In genomic region chr3:134567605-134568004, GRCh38 we compare ENCODE assay signal across 27 cellular contexts.
DNase-seq lines count a peak whose midpoint lies in the region; ATAC-seq and TF ChIP-seq lines count a peak whose summit lies in the region.
"Had no signal": no experiment of that assay in that cellular context is flagged by ENCODE, and none has a peak within 500 bp of the region (broad histone marks: within the 10 kb centered on the region; RNA-seq: fewer than 3 reads in every experiment).

No MANE protein-coding gene starts in this region.

- no peak for TF ChIP-seq POLR2A in IMR-90 (IDR thresholded peaks at IDR 0.05; ENCODE audit: low read depth, low read length)

- H4K20me1 ChIP-seq in IMR-90 (ENCODE audit: insufficient read depth, low read length): no peaks in the 10 kb centered on the region

- in situ Hi-C loops in IMR-90 (cut with MboI; ENCODE audit: low sequenced_read_pairs): no loop called here

- H3K4me1 ChIP-seq in IMR-90 (ENCODE audit: control insufficient read depth, insufficient read depth, low read length) (no peaks in the 10 kb centered on the region; the same call in 1 of the 2 replicates), mesenchymal stem cell (ENCODE audit: control insufficient read depth, insufficient read depth, low read depth, low read length) (peaks cover 6% of the 10 kb centered on the region)
- H3K4me1 ChIP-seq: Peyer's patch, suprapubic skin, upper lobe of right lung had no signal

- H3K4me3 ChIP-seq in AG04450 (ENCODE audit: low read depth, low read length): no peak overlapping the region
- no peak overlapping the region for H3K4me3 ChIP-seq in IMR-90 (ENCODE audit: insufficient read depth, low read depth, low read length)
- no peak overlapping the region for H3K4me3 ChIP-seq in epithelial cell of proximal tubule (ENCODE audit: low read depth, low read length)
- no peak overlapping the region for H3K4me3 ChIP-seq in mesenchymal stem cell (ENCODE audit: insufficient read depth in 1 of 2, low read depth in 1 of 2, low read length in 2 of 2)
- H3K4me3 ChIP-seq: coronary artery, GM23338, lung, Peyer's patch, suprapubic skin, upper lobe of right lung had no signal

- H3K27ac ChIP-seq in AG04450 (ENCODE audit: low read depth, low read length): no peak overlapping the region
- H3K27ac ChIP-seq in IMR-90 (ENCODE audit: insufficient read depth, low read length): no peak overlapping the region
- H3K27ac ChIP-seq in mesenchymal stem cell (ENCODE audit: low read length, poor library complexity, severe bottlenecking): peak overlapping the region; percentile 46
- H3K27ac ChIP-seq: coronary artery, Peyer's patch, suprapubic skin, upper lobe of right lung, VCaP had no signal

- H3K9me3 ChIP-seq in AG04450 (ENCODE audit: control insufficient read depth, insufficient read depth, low read length) (no peaks in the 10 kb centered on the region; the same call in 1 of the 2 replicates), IMR-90 (ENCODE audit: control insufficient read depth, insufficient read depth, low read length) (no peaks in the 10 kb centered on the region), mesenchymal stem cell (ENCODE audit: control insufficient read depth, low read length) (no peaks in the 10 kb centered on the region)
- H3K9me3 ChIP-seq: upper lobe of right lung had no signal

- H3K23ac ChIP-seq in IMR-90 (ENCODE audit: low read depth, low read length) (no peak overlapping the region), mesenchymal stem cell (ENCODE audit: low read length in 2 of 2) (no peak overlapping the region)

- H4K91ac ChIP-seq in IMR-90 (ENCODE audit: insufficient read depth, low read depth, low read length) (no peak overlapping the region), mesenchymal stem cell (ENCODE audit: low read length) (no peak overlapping the region)

- intact Hi-C loops in IMR-90 (cut with micrococcal nuclease) (no loop called here), Right ventricle myocardium inferior (cut with DNase I) (no loop called here)

- CTCF ChIA-PET in AG04450 (lab: Charles Lee): interaction anchor here (1.4 kb wide), 1 partner anchor 227 kb away, joined by 3 read pairs; no protein-coding TSS in a partner anchor
- CTCF ChIA-PET in IMR-90 (lab: Yijun Ruan, JAX): no interaction called here

- DNase-seq in AG04450 (ENCODE audit: low read depth, low spot score) (peak; percentile 4), IMR-90 (peak; percentile 23), epithelial cell of proximal tubule (ENCODE audit: low read depth) (peak; percentile 75), mesenchymal stem cell (peak; percentile 35), NCI-H2227 treated with DMSO at 0.1 percent for 48 hours (lab: John Stamatoyannopoulos, UW) (no peak), Right ventricle myocardium inferior (ENCODE audit: missing footprints) (no peak)
- DNase-seq in activated CD4-positive, alpha-beta T cell treated with anti-CD3 and anti-CD28 coated beads, Interleukin-2, amount 50 U/mL, for 48 hours: no peak
- DNase-seq: 8988T; activated CD4-positive, alpha-beta T cell treated with anti-CD3 and anti-CD28 coated beads for 36 hours; activated T-cell treated with anti-CD3 and anti-CD28 coated beads for 4 hours; amniotic stem cell; effector CD8-positive, alpha-beta T cell; KG1; MM.1S; NCI-H2029 treated with DMSO at 0.1 percent for 48 hours; NCI-H345; NCI-H69; Peyer's patch; SIG-M5; stimulated activated naive CD4-positive, alpha-beta T cell; upper lobe of right lung had no signal

- H3K4ac ChIP-seq in IMR-90 (ENCODE audit: low read depth, low read length) (no peak overlapping the region), mesenchymal stem cell (ENCODE audit: low read depth in 1 of 2, low read length in 2 of 2) (no peak overlapping the region)

- H3K18ac ChIP-seq in IMR-90 (ENCODE audit: low read depth, low read length) (no peak overlapping the region), mesenchymal stem cell (ENCODE audit: low read depth in 1 of 2, low read length in 2 of 2) (peak overlapping the region in 1 of 2 experiments; percentile 37)

- H3K79me1 ChIP-seq in IMR-90 (ENCODE audit: low read depth in 1 of 2, low read length in 2 of 2) (no peaks in the 10 kb centered on the region), mesenchymal stem cell (replicated peaks; ENCODE audit: low read length, poor library complexity, severe bottlenecking) (no peaks in the 10 kb centered on the region)

- no peak overlapping the region for H2AK5ac ChIP-seq in IMR-90 (ENCODE audit: low read depth, low read length)
- H2AK5ac ChIP-seq in mesenchymal stem cell (ENCODE audit: low read length, severe bottlenecking): no peak overlapping the region

- no peak overlapping the region for H3K56ac ChIP-seq in IMR-90 (ENCODE audit: extremely low read depth, insufficient read depth, low read length)

- H2BK5ac ChIP-seq in IMR-90 (ENCODE audit: low read depth, low read length, poor library complexity, severe bottlenecking): no peak overlapping the region
- no peak overlapping the region for H2BK5ac ChIP-seq in mesenchymal stem cell (ENCODE audit: low read depth, low read length, poor library complexity, severe bottlenecking)

- no peak overlapping the region for H2AK9ac ChIP-seq in IMR-90 (replicated peaks; ENCODE audit: low read depth, low read length, poor library complexity)

- H2BK120ac ChIP-seq in IMR-90 (ENCODE audit: low read depth, low read length) (no peak overlapping the region), mesenchymal stem cell (ENCODE audit: low read depth, low read length) (no peak overlapping the region)

- H4K8ac ChIP-seq in IMR-90 (ENCODE audit: low read depth in 2 of 2, low read length in 2 of 2) (no peak overlapping the region), mesenchymal stem cell (ENCODE audit: low read length) (no peak overlapping the region)

- H2BK20ac ChIP-seq in IMR-90 (ENCODE audit: low read depth, low read length): no peak overlapping the region

- peaks cover 3% of the 10 kb centered on the region; the same call in 1 of the 2 replicates for H3K9me1 ChIP-seq in IMR-90 (ENCODE audit: insufficient read depth, low read length)

- POLR2A ChIA-PET in AG04450 (lab: Yijun Ruan, JAX): no interaction called here
- POLR2A ChIA-PET in IMR-90 (lab: Charles Lee; ENCODE audit: unreplicated experiment): interaction anchor here (0.5 kb wide), 1 partner anchor 242 kb away, joined by 3 read pairs; no protein-coding TSS in a partner anchor

- BruUV-seq in IMR-90 (replicated peaks; lab: Mats Ljungman, UMichigan): no TSS peak

- no peak for TF ChIP-seq CTCF in AG04450 (IDR thresholded peaks at IDR 0.05; ENCODE audit: low read depth, low read length)
- no peak for TF ChIP-seq CTCF in IMR-90 (conservative IDR thresholded peaks at IDR 0.05; ENCODE audit: low read depth, low read length)
- no peak for TF ChIP-seq CTCF in epithelial cell of proximal tubule (conservative IDR thresholded peaks at IDR 0.05; ENCODE audit: low read depth, low read length)

- H3K36me3 ChIP-seq in IMR-90 (ENCODE audit: control insufficient read depth, insufficient read depth, low read length) (peaks cover 2% of the 10 kb centered on the region), mesenchymal stem cell (ENCODE audit: control insufficient read depth in 1 of 2, insufficient read depth in 2 of 2, low read depth in 1 of 2, low read length in 2 of 2) (peaks cover 8 to 9% of the 10 kb centered on the region in 2 experiments)
- H3K36me3 ChIP-seq: Peyer's patch, suprapubic skin, upper lobe of right lung had no signal

- no peaks in the 10 kb centered on the region for H3K27me3 ChIP-seq in AG04450 (ENCODE audit: control insufficient read depth, insufficient read depth, low read length)
- H3K27me3 ChIP-seq in IMR-90 (ENCODE audit: control insufficient read depth, insufficient read depth, low read length): no peaks in the 10 kb centered on the region
- no peaks in the 10 kb centered on the region for H3K27me3 ChIP-seq in mesenchymal stem cell (ENCODE audit: control insufficient read depth in 1 of 2, insufficient read depth in 1 of 2, low read length in 2 of 2)
- H3K27me3 ChIP-seq: Peyer's patch, suprapubic skin, upper lobe of right lung had no signal

- TF ChIP-seq RAD21 in IMR-90 (IDR thresholded peaks at IDR 0.05; ENCODE audit: low read length): no peak

- no peak overlapping the region for H2BK12ac ChIP-seq in mesenchymal stem cell (ENCODE audit: low read length in 2 of 2)

- H3K9ac ChIP-seq in IMR-90 (ENCODE audit: low read depth, low read length) (no peak overlapping the region), mesenchymal stem cell (ENCODE audit: low read length) (no peak overlapping the region)

- no peak overlapping the region for H2BK15ac ChIP-seq in IMR-90 (ENCODE audit: low read depth, low read length)
- no peak overlapping the region for H2BK15ac ChIP-seq in mesenchymal stem cell (ENCODE audit: low read depth, poor library complexity, severe bottlenecking)

- H3K14ac ChIP-seq in IMR-90 (replicated peaks; ENCODE audit: low read depth, low read length) (no peak overlapping the region), mesenchymal stem cell (ENCODE audit: low read length in 2 of 2) (no peak overlapping the region)

- ATAC-seq in IMR-90 (ENCODE audit: low read depth) (peak; percentile 87), GM21576 (IDR thresholded peaks at IDR 0.05; ENCODE audit: unreplicated experiment) (no peak), Right ventricle myocardium inferior (no peak)
- ATAC-seq: activated CD4-positive, alpha-beta T cell treated with anti-CD3 and anti-CD28 coated beads for 36 hours; GM23338; upper lobe of right lung had no signal

- H4K5ac ChIP-seq in IMR-90 (ENCODE audit: low read depth, low read length): no peak overlapping the region

- H3K4me2 ChIP-seq in IMR-90 (ENCODE audit: low read depth, low read length) (no peak overlapping the region), mesenchymal stem cell (ENCODE audit: low read length, poor library complexity, severe bottlenecking) (no peak overlapping the region)
- H3K4me2 ChIP-seq: GM23338 had no signal

- dilution Hi-C loops in IMR-90 (cut with HindIII; ENCODE audit: low sequenced_read_pairs, unreplicated experiment): no loop called here

- H2AFZ ChIP-seq in IMR-90 (replicated peaks; ENCODE audit: low read length, poor library complexity): no peak overlapping the region
- no peak overlapping the region for H2AFZ ChIP-seq in mesenchymal stem cell (ENCODE audit: low read depth, low read length)
- H2AFZ ChIP-seq: GM23338 had no signal

- WGBS in IMR-90 (ENCODE audit: extremely low coverage in 2 of 2, insufficient read length in 1 of 2), 2 experiments: no CpG with 5 or more reads among the region's 4 CpGs
- 50% methylated on average over 4 of the region's 4 CpGs for WGBS in mesenchymal stem cell

TF ChIP-seq in IMR-90, 13 proteins besides CTCF, POLR2A, EP300 and RAD21 (continues in another document):
- TF ChIP-seq SMC3 (IDR thresholded peaks at IDR 0.05; ENCODE audit: low read depth, low read length) (no peak), ELK1 (IDR thresholded peaks at IDR 0.05; ENCODE audit: borderline replicate concordance, low read depth, low read length) (no peak)

Comparison
In these comparisons a context has a peak if more than half of its experiments do, and no peak if none do; other contexts are left out.
1. DNase-seq: peak in AG04450 (single experiment), IMR-90 (single experiment), epithelial cell of proximal tubule (single experiment) and mesenchymal stem cell (single experiment); none in activated CD4-positive, alpha-beta T cell treated with anti-CD3 and anti-CD28 coated beads, Interleukin-2, amount 50 U/mL, for 48 hours (0 of 2), NCI-H2227 treated with DMSO at 0.1 percent for 48 hours (single experiment) and Right ventricle myocardium inferior (single experiment).